Comparison of ENCODE assay signal across 11 cellular contexts in the genomic region with DNA sequence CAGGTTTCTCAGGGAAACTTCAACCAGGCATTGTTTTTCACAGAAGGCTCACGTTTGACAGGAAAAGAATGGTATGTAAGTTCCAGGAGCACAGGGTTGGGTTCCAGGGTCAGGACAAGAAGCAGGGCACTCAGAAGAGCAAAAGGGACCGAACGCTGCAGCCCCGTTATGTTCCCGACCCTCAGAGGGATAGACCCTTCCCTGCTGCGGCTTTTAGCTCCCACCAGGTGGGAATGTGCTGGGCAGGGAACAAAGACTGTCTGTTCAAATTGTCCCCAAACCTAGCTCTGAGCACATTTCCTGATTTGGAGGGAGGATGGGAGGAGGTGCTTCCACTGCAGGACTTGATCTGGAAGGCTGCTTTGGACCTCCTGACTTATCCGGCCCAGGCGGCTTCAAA.
"Had no signal": no experiment of that assay in that cellular context is flagged by ENCODE, and none has a peak within 500 bp of the region (broad histone marks: within the 10 kb centered on the region; RNA-seq: fewer than 3 reads in every experiment).

No MANE protein-coding gene starts in this region.

- H3K27ac Mint-ChIP-seq: activated CD4-positive, alpha-beta T cell treated with anti-CD3 and anti-CD28 coated beads, Interleukin-2, amount 10 ng/mL, durations not matched to agents 7 days and 5 days; activated naive CD4-positive, alpha-beta T cell treated with anti-CD3 and anti-CD28 coated beads for 36 hours; nephron; stimulated activated memory B cell treated with anti-CD40 and anti-IgM and Interleukin-4, amounts not matched to agents 10 μg/mL and 1 μg/mL and 100 μg/mL, for 72 hours had no signal

- H3K4me1 Mint-ChIP-seq: activated CD4-positive, alpha-beta T cell treated with anti-CD3 and anti-CD28 coated beads, Interleukin-2, amount 10 ng/mL, durations not matched to agents 7 days and 5 days; nephron; stimulated activated memory B cell treated with anti-CD40 and anti-IgM and Interleukin-4, amounts not matched to agents 10 μg/mL and 1 μg/mL and 100 μg/mL, for 72 hours had no signal

- H3K36me3 ChIP-seq: vagina had no signal

- H3K9me3 Mint-ChIP-seq: activated CD4-positive, alpha-beta T cell treated with anti-CD3 and anti-CD28 coated beads, Interleukin-2, amount 10 ng/mL, durations not matched to agents 7 days and 5 days; activated naive CD4-positive, alpha-beta T cell treated with anti-CD3 and anti-CD28 coated beads for 36 hours had no signal

- H3K4me3 Mint-ChIP-seq: activated CD4-positive, alpha-beta T cell treated with anti-CD3 and anti-CD28 coated beads, Interleukin-2, amount 10 ng/mL, durations not matched to agents 7 days and 5 days; activated naive CD4-positive, alpha-beta T cell treated with anti-CD3 and anti-CD28 coated beads for 36 hours; nephron; stimulated activated memory B cell treated with anti-CD40 and anti-IgM and Interleukin-4, amounts not matched to agents 10 μg/mL and 1 μg/mL and 100 μg/mL, for 72 hours had no signal

- H3K27me3 Mint-ChIP-seq: activated CD4-positive, alpha-beta T cell treated with anti-CD3 and anti-CD28 coated beads, Interleukin-2, amount 10 ng/mL, durations not matched to agents 7 days and 5 days; stimulated activated memory B cell treated with anti-CD40 and anti-IgM and Interleukin-4, amounts not matched to agents 10 μg/mL and 1 μg/mL and 100 μg/mL, for 72 hours had no signal

- H3K4me3 ChIP-seq: transverse colon, vagina had no signal

- H3K27ac ChIP-seq: transverse colon, vagina had no signal

- DNase-seq: activated CD4-positive, alpha-beta T cell treated with anti-CD3 and anti-CD28 coated beads, Interleukin-2, amount 10 ng/mL, durations not matched to agents 7 days and 5 days; activated CD4-positive, CD25-positive, alpha-beta regulatory T cell; activated naive CD4-positive, alpha-beta T cell treated with anti-CD3 and anti-CD28 coated beads for 36 hours; effector CD4-positive, alpha-beta T cell; foreskin fibroblast; hypothalamus; T-helper 2 cell; transverse colon had no signal

- H3K27me3 ChIP-seq: transverse colon, vagina had no signal
